In genomic region chr5:151252762-151253603, GRCh38 we compare ENCODE assay signal across 1 cellular context.
TF ChIP-seq lines count a peak whose summit lies in the region.

TSS of gene GM2A (plus strand) at chr5:151253185. CDS start at chr5:151253217, 32 bp downstream.

TF ChIP-seq in HepG2, 621 proteins besides CTCF, POLR2A, EP300 and RAD21 (continued from another document and continues in another):
- TF ChIP-seq ZNF512B (CRISPR knock-in tag; IDR thresholded peaks at IDR 0.05; ENCODE audit: borderline replicate concordance), result no peak
- TF ChIP-seq IKZF4 (CRISPR knock-in tag; IDR thresholded peaks at IDR 0.05; ENCODE audit: borderline replicate concordance, low read depth, not compliant biosample characterization), result no peak
- no peak for TF ChIP-seq YY1 (IDR thresholded peaks at IDR 0.05; ENCODE audit: insufficient read depth, insufficient replicate concordance, low read depth, low read length)
- no peak for TF ChIP-seq KDM5B (CRISPR knock-in tag; IDR thresholded peaks at IDR 0.05; ENCODE audit: borderline replicate concordance)
- no peak for TF ChIP-seq ZNF549 (CRISPR knock-in tag; IDR thresholded peaks at IDR 0.05)
- no peak for TF ChIP-seq ZNF225 (CRISPR knock-in tag; IDR thresholded peaks at IDR 0.05)
- 0 out of 2 replicates have a peak, but pooled peaks have one; percentile 19 for TF ChIP-seq FOXP4 (CRISPR knock-in tag; IDR thresholded peaks at IDR 0.05)
- TF ChIP-seq ZNF414 (CRISPR knock-in tag; IDR thresholded peaks at IDR 0.05), result no peak
- no peak for TF ChIP-seq MBNL3 (CRISPR knock-in tag; conservative IDR thresholded peaks at IDR 0.05)
- no peak for TF ChIP-seq ZNF296 (CRISPR knock-in tag; conservative IDR thresholded peaks at IDR 0.05)
- TF ChIP-seq E2F5 (CRISPR knock-in tag; conservative IDR thresholded peaks at IDR 0.05), result no peak
- TF ChIP-seq ZNF251 (CRISPR knock-in tag; IDR thresholded peaks at IDR 0.05), result no peak
- no peak for TF ChIP-seq PTBP1 (IDR thresholded peaks at IDR 0.05; ENCODE audit: low read depth, low read length, poor library complexity, severe bottlenecking)
- no peak for TF ChIP-seq MTF2 (CRISPR knock-in tag; IDR thresholded peaks at IDR 0.05; ENCODE audit: borderline replicate concordance)
- no peak for TF ChIP-seq ZNF432 (CRISPR knock-in tag; IDR thresholded peaks at IDR 0.05; ENCODE audit: borderline replicate concordance)
- no peak for TF ChIP-seq ZBTB34 (CRISPR knock-in tag; IDR thresholded peaks at IDR 0.05)
- no peak for TF ChIP-seq ZSCAN20 (CRISPR knock-in tag; IDR thresholded peaks at IDR 0.05; ENCODE audit: borderline replicate concordance)
- TF ChIP-seq ZNF543 (CRISPR knock-in tag; IDR thresholded peaks at IDR 0.05), result no peak
- no peak for TF ChIP-seq ZNF446 (CRISPR knock-in tag; IDR thresholded peaks at IDR 0.05)
- TF ChIP-seq ZNF713 (CRISPR knock-in tag; IDR thresholded peaks at IDR 0.05), result no peak
- TF ChIP-seq ZNF614 (CRISPR knock-in tag; IDR thresholded peaks at IDR 0.05; ENCODE audit: borderline replicate concordance), result no peak
- no peak for TF ChIP-seq ZSCAN30 (CRISPR knock-in tag; IDR thresholded peaks at IDR 0.05)
- no peak for TF ChIP-seq NR1H2 (CRISPR knock-in tag; IDR thresholded peaks at IDR 0.05; ENCODE audit: borderline replicate concordance, low read depth)
- TF ChIP-seq RORA (CRISPR knock-in tag; IDR thresholded peaks at IDR 0.05), result no peak
- TF ChIP-seq NFYB (CRISPR knock-in tag; IDR thresholded peaks at IDR 0.05), result peak; percentile 87
- 0 out of 2 replicates have a peak, but pooled peaks have one; percentile 20 for TF ChIP-seq RFX5 (IDR thresholded peaks at IDR 0.05; ENCODE audit: low read depth, low read length)
- no peak for TF ChIP-seq ATRX (CRISPR knock-in tag; IDR thresholded peaks at IDR 0.05; ENCODE audit: borderline replicate concordance)
- no peak for TF ChIP-seq ZBTB46 (CRISPR knock-in tag; IDR thresholded peaks at IDR 0.05; ENCODE audit: borderline replicate concordance)
- no peak for TF ChIP-seq CEBPZ (IDR thresholded peaks at IDR 0.05; ENCODE audit: low read length)
- TF ChIP-seq ZNF790 (CRISPR knock-in tag; IDR thresholded peaks at IDR 0.05; ENCODE audit: borderline replicate concordance), result 0 out of 2 replicates have a peak, but pooled peaks have one; percentile 28
- TF ChIP-seq CBX5 (CRISPR knock-in tag; IDR thresholded peaks at IDR 0.05; ENCODE audit: borderline replicate concordance), result peak; percentile 32; the same call in 1 of the 2 replicates
- TF ChIP-seq KAT8 (CRISPR knock-in tag; IDR thresholded peaks at IDR 0.05), result peak; percentile 25
- no peak for TF ChIP-seq ZNF766 (CRISPR knock-in tag; IDR thresholded peaks at IDR 0.05; ENCODE audit: borderline replicate concordance)
- TF ChIP-seq TRIM22 (IDR thresholded peaks at IDR 0.05), result no peak
- no peak for TF ChIP-seq RFX3 (CRISPR knock-in tag; IDR thresholded peaks at IDR 0.05)
- no peak for TF ChIP-seq ZMAT5 (CRISPR knock-in tag; IDR thresholded peaks at IDR 0.05; ENCODE audit: borderline replicate concordance, low read depth)
- no peak for TF ChIP-seq ZFP1 (CRISPR knock-in tag; IDR thresholded peaks at IDR 0.05)
- TF ChIP-seq FOXA1 (IDR thresholded peaks at IDR 0.05), result no peak
- no peak for TF ChIP-seq FOXA1 (CRISPR knock-in tag; IDR thresholded peaks at IDR 0.05)
- TF ChIP-seq POGZ (CRISPR knock-in tag; IDR thresholded peaks at IDR 0.05), result peak; percentile 69
- no peak for TF ChIP-seq ZNF800 (CRISPR knock-in tag; IDR thresholded peaks at IDR 0.05)
- TF ChIP-seq KDM3A (CRISPR knock-in tag; IDR thresholded peaks at IDR 0.05; ENCODE audit: low read depth), result no peak
- no peak for TF ChIP-seq KDM6A (CRISPR knock-in tag; IDR thresholded peaks at IDR 0.05; ENCODE audit: low read depth)
- no peak for TF ChIP-seq CAMTA2 (CRISPR knock-in tag; IDR thresholded peaks at IDR 0.05; ENCODE audit: borderline replicate concordance)
- peak; percentile 24; the same call in 1 of the 2 replicates for TF ChIP-seq ZFY (CRISPR knock-in tag; IDR thresholded peaks at IDR 0.05)
- TF ChIP-seq ZNF501 (CRISPR knock-in tag; IDR thresholded peaks at IDR 0.05), result peak; percentile 53; the same call in 1 of the 2 replicates
- 0 out of 2 replicates have a peak, but pooled peaks have one; percentile 28 for TF ChIP-seq ZNF430 (CRISPR knock-in tag; IDR thresholded peaks at IDR 0.05)
- TF ChIP-seq ARNT2 (CRISPR knock-in tag; IDR thresholded peaks at IDR 0.05; ENCODE audit: low read depth), result no peak
- TF ChIP-seq ZNF138 (CRISPR knock-in tag; IDR thresholded peaks at IDR 0.05; ENCODE audit: low read depth), result no peak
